24 cellular contexts compared by ENCODE assay signal in the genomic region with DNA sequence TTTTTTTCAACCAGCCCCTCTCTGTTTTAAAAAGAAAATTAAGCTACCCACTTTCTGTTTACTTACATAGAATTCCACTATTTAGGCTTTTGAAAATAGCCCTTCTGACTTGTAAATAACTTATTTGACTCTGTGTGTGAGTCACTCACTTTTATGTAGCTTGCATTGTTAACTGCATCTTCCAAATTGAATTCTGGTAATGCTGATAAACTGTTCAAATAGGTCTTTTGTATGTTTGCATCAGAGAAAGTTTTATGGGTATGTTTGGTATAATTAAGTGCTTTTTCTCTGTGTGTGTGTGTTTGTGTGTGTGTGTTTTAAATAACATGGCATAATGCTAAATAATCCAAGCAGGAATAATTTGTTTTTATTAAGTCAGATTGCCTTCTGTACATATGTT.
A peak's percentile ranks its signal among the peaks of the same experiment; 100 is the strongest.
DNase-seq lines count a peak whose midpoint lies in the region; ATAC-seq and TF ChIP-seq lines count a peak whose summit lies in the region.
"Had no signal": no experiment of that assay in that cellular context is flagged by ENCODE, and none has a peak within 500 bp of the region (broad histone marks: within the 10 kb centered on the region; RNA-seq: fewer than 3 reads in every experiment).

No MANE protein-coding gene starts in this region.

- peaks cover 2% of the 10 kb centered on the region for H3K27me3 Mint-ChIP-seq in GM23338 (ENCODE audit: insufficient read depth, low read depth, poor library complexity)
- H3K27me3 Mint-ChIP-seq: CD4-positive, alpha-beta memory T cell had no signal

- no peak overlapping the region for H3K27ac ChIP-seq in GM23338 (ENCODE audit: low read depth)
- 0 out of 2 replicates have a peak overlapping the region, but pooled peaks have one; percentile 1 for H3K27ac ChIP-seq in SJSA1
- H3K27ac ChIP-seq: A549 had no signal

- ATAC-seq in GM23338 (no peak), sciatic nerve (no peak)
- ATAC-seq: A549, HepG2, PC-3, Right ventricle myocardium inferior had no signal

- H3K9me2 ChIP-seq in GM23338 (ENCODE audit: insufficient read depth) = no peaks in the 10 kb centered on the region

- 0 out of 2 replicates have a peak overlapping the region, but pooled peaks have one; percentile 78 for H3K27ac Mint-ChIP-seq in GM23338
- H3K27ac Mint-ChIP-seq: CD4-positive, alpha-beta memory T cell; T-helper 1 cell treated with Interleukin-12 subunit alpha and Interleukin-12 subunit beta and Interleukin-4 antibody, amounts not matched to agents 30 μg/mL and 1 μg/mL, for 36 hours had no signal

- no peak overlapping the region for H2AFZ ChIP-seq in GM23338

- no peaks in the 10 kb centered on the region for H3K9me3 ChIP-seq in SJSA1 (replicated peaks)
- H3K9me3 ChIP-seq: A549, Caco-2 had no signal

- DNase-seq in GM23338 (ENCODE audit: low spot score) (no peak), NCI-H1930 (lab: John Stamatoyannopoulos, UW) (peak; percentile 56 to 76), SJSA1 (ENCODE audit: low read depth in 1 of 2, low spot score in 2 of 2) (peak in 1 of 2 experiments; percentile 47), foreskin melanocyte (peak; percentile 7), sciatic nerve (ENCODE audit: low spot score) (no peak), NCI-H2107 treated with DMSO at 0.1 percent for 48 hours (lab: John Stamatoyannopoulos, UW; ENCODE audit: unreplicated experiment) (no peak)
- DNase-seq in activated CD4-positive, alpha-beta T cell treated with anti-CD3 and anti-CD28 coated beads for 4 hours = no peak
- DNase-seq: C1 segment of cervical spinal cord; Caco-2; CD4-positive, alpha-beta memory T cell; DMS79 treated with DMSO at 0.1 percent for 48 hours; H7; Karpas-422; NCI-H1092 treated with DMSO at 0.1 percent for 48 hours; NCI-H1436 treated with DMSO at 0.1 percent for 48 hours; NCI-H2029 treated with DMSO at 0.1 percent for 48 hours; NCI-H2227 treated with DMSO at 0.1 percent for 48 hours; NCI-H526 treated with DMSO at 0.1 percent for 48 hours; PC-3; SW 1271 had no signal

- H3K79me2 ChIP-seq in GM23338 (replicated peaks; ENCODE audit: insufficient read depth) = no peaks in the 10 kb centered on the region

- no peaks in the 10 kb centered on the region for H3K36me3 Mint-ChIP-seq in GM23338 (ENCODE audit: low read depth)
- H3K36me3 Mint-ChIP-seq: CD4-positive, alpha-beta memory T cell had no signal

- no peaks in the 10 kb centered on the region for H3K36me3 ChIP-seq in GM23338 (ENCODE audit: insufficient read depth)
- H3K36me3 ChIP-seq in SJSA1 = no peaks in the 10 kb centered on the region

- H3K4me1 ChIP-seq in GM23338 (ENCODE audit: insufficient read depth) (peaks cover 8% of the 10 kb centered on the region; the same call in 1 of the 2 replicates), SJSA1 (replicated peaks) (peaks cover 17% of the 10 kb centered on the region)
- H3K4me1 ChIP-seq: A549, Caco-2 had no signal

- H3K4me1 Mint-ChIP-seq in GM23338 = peaks cover 11% of the 10 kb centered on the region; the same call in 2 of the 3 replicates

- intact Hi-C loops in sciatic nerve (cut with DNase I) = no loop called here

- no peak for TF ChIP-seq CTCF in GM23338 (conservative IDR thresholded peaks at IDR 0.05; ENCODE audit: low read depth in 2 of 2)

- H3K4me2 ChIP-seq in GM23338 = 0 out of 2 replicates have a peak overlapping the region, but pooled peaks have one; percentile 15
- H3K4me2 ChIP-seq: A549 had no signal

- H3K9me3 Mint-ChIP-seq in GM23338 = no peaks in the 10 kb centered on the region
- H3K9me3 Mint-ChIP-seq: CD4-positive, alpha-beta memory T cell; T-helper 1 cell treated with Interleukin-12 subunit alpha and Interleukin-12 subunit beta and Interleukin-4 antibody, amounts not matched to agents 30 μg/mL and 1 μg/mL, for 36 hours had no signal

- no peak overlapping the region for H3K4me3 Mint-ChIP-seq in GM23338
- H3K4me3 Mint-ChIP-seq: CD4-positive, alpha-beta memory T cell; T-helper 1 cell treated with Interleukin-12 subunit alpha and Interleukin-12 subunit beta and Interleukin-4 antibody, amounts not matched to agents 30 μg/mL and 1 μg/mL, for 36 hours had no signal

- H3K4me3 ChIP-seq in GM23338 (no peak overlapping the region), SJSA1 (no peak overlapping the region)
- H3K4me3 ChIP-seq: A549 had no signal

- H3K27me3 ChIP-seq in GM23338 (ENCODE audit: insufficient read depth) = no peaks in the 10 kb centered on the region
- no peaks in the 10 kb centered on the region for H3K27me3 ChIP-seq in SJSA1 (replicated peaks)

- H3F3A ChIP-seq in GM23338 (replicated peaks; ENCODE audit: low read depth) = no peaks in the 10 kb centered on the region

- no peaks in the 10 kb centered on the region for H4K20me1 ChIP-seq in GM23338 (replicated peaks; ENCODE audit: insufficient read depth)

TF ChIP-seq in GM23338, 12 proteins besides CTCF, POLR2A, EP300 and RAD21 (continues in another document):
- TF ChIP-seq, protein P1, sequence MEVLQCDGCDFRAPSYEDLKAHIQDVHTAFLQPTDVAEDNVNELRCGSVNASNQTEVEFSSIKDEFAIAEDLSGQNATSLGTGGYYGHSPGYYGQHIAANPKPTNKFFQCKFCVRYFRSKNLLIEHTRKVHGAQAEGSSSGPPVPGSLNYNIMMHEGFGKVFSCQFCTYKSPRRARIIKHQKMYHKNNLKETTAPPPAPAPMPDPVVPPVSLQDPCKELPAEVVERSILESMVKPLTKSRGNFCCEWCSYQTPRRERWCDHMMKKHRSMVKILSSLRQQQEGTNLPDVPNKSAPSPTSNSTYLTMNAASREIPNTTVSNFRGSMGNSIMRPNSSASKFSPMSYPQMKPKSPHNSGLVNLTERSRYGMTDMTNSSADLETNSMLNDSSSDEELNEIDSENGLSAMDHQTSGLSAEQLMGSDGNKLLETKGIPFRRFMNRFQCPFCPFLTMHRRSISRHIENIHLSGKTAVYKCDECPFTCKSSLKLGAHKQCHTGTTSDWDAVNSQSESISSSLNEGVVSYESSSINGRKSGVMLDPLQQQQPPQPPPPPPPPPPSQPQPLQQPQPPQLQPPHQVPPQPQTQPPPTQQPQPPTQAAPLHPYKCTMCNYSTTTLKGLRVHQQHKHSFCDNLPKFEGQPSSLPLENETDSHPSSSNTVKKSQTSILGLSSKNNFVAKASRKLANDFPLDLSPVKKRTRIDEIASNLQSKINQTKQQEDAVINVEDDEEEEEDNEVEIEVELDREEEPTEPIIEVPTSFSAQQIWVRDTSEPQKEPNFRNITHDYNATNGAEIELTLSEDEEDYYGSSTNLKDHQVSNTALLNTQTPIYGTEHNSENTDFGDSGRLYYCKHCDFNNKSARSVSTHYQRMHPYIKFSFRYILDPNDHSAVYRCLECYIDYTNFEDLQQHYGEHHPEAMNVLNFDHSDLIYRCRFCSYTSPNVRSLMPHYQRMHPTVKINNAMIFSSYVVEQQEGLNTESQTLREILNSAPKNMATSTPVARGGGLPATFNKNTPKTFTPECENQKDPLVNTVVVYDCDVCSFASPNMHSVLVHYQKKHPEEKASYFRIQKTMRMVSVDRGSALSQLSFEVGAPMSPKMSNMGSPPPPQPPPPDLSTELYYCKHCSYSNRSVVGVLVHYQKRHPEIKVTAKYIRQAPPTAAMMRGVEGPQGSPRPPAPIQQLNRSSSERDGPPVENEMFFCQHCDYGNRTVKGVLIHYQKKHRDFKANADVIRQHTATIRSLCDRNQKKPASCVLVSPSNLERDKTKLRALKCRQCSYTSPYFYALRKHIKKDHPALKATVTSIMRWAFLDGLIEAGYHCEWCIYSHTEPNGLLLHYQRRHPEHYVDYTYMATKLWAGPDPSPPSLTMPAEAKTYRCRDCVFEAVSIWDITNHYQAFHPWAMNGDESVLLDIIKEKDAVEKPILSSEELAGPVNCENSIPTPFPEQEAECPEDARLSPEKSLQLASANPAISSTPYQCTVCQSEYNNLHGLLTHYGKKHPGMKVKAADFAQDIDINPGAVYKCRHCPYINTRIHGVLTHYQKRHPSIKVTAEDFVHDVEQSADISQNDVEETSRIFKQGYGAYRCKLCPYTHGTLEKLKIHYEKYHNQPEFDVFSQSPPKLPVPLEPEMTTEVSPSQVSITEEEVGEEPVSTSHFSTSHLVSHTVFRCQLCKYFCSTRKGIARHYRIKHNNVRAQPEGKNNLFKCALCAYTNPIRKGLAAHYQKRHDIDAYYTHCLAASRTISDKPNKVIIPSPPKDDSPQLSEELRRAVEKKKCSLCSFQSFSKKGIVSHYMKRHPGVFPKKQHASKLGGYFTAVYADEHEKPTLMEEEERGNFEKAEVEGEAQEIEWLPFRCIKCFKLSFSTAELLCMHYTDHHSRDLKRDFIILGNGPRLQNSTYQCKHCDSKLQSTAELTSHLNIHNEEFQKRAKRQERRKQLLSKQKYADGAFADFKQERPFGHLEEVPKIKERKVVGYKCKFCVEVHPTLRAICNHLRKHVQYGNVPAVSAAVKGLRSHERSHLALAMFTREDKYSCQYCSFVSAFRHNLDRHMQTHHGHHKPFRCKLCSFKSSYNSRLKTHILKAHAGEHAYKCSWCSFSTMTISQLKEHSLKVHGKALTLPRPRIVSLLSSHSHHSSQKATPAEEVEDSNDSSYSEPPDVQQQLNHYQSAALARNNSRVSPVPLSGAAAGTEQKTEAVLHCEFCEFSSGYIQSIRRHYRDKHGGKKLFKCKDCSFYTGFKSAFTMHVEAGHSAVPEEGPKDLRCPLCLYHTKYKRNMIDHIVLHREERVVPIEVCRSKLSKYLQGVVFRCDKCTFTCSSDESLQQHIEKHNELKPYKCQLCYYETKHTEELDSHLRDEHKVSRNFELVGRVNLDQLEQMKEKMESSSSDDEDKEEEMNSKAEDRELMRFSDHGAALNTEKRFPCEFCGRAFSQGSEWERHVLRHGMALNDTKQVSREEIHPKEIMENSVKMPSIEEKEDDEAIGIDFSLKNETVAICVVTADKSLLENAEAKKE (CRISPR knock-in tag; IDR thresholded peaks at IDR 0.05) = no peak
- TF ChIP-seq ZNF114 (CRISPR knock-in tag; IDR thresholded peaks at IDR 0.05) (no peak), JUNB (IDR thresholded peaks at IDR 0.05; ENCODE audit: unreplicated experiment) (no peak), CREB1 (CRISPR knock-in tag; IDR thresholded peaks at IDR 0.05; ENCODE audit: low read depth) (no peak), EZH2 (IDR thresholded peaks at IDR 0.05; ENCODE audit: low read depth, unreplicated experiment) (no peak), POLR2AphosphoS5 (IDR thresholded peaks at IDR 0.05; ENCODE audit: low read depth) (no peak), ZNF331 (CRISPR knock-in tag; IDR thresholded peaks at IDR 0.05; ENCODE audit: low read depth) (no peak), EZH2phosphoT487 (IDR thresholded peaks at IDR 0.05; ENCODE audit: unreplicated experiment) (no peak)
- TF ChIP-seq, protein P2, sequence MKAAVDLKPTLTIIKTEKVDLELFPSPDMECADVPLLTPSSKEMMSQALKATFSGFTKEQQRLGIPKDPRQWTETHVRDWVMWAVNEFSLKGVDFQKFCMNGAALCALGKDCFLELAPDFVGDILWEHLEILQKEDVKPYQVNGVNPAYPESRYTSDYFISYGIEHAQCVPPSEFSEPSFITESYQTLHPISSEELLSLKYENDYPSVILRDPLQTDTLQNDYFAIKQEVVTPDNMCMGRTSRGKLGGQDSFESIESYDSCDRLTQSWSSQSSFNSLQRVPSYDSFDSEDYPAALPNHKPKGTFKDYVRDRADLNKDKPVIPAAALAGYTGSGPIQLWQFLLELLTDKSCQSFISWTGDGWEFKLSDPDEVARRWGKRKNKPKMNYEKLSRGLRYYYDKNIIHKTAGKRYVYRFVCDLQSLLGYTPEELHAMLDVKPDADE (IDR thresholded peaks at IDR 0.05) = no peak

Comparison
In these comparisons a context has a peak if more than half of its experiments do, and no peak if none do; other contexts are left out.
1. DNase-seq: peak in NCI-H1930 (2 of 2) and foreskin melanocyte (single experiment); none in GM23338 (single experiment), activated CD4-positive, alpha-beta T cell treated with anti-CD3 and anti-CD28 coated beads for 4 hours (0 of 2), sciatic nerve (single experiment) and NCI-H2107 treated with DMSO at 0.1 percent for 48 hours (single experiment).